21 cellular contexts compared by ENCODE assay signal in the genomic region with DNA sequence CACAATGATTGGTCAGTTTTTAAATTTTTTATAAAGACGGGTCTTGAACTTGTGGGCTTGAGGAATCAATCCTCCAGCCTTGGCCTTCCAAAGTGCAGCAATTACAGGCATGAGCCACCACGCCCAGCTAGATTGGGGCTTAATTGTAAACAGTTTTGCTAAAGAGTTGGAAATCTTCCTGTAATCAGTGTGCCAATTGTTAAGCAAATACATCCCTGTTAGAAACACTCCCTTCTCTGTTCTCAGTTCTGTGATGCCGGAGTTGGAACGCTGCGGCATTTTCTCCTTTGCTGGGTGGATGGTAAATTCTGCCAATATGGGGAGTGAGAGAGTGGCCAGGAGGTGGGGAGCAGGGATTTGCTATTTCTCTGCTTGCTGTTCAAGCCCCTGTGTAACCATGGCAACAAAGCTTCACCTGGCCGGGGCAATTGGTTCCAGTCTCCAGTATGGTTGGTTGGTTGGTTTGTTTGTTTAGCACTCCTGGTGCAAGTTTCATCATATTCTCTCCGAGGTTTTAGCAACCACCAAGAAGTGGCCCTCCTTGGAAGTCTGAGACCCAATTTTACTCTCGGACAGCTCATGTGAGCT. TPM values are rescaled to one million over a fixed set of nuclear protein-coding genes. Genes with fewer than 3 reads are reported as not detected.
A peak's percentile ranks its signal among the peaks of the same experiment; 100 is the strongest.
DNase-seq lines count a peak whose midpoint lies in the region; ATAC-seq, FAIRE-seq and TF ChIP-seq lines count a peak whose summit lies in the region.
"Had no signal": no experiment of that assay in that cellular context is flagged by ENCODE, and none has a peak within 500 bp of the region (broad histone marks: within the 10 kb centered on the region; RNA-seq: fewer than 3 reads in every experiment).

No MANE protein-coding gene starts in this region.

- H3F3A ChIP-seq in neural progenitor cell (ENCODE audit: low read depth) = peaks cover 6% of the 10 kb centered on the region

- DNase-seq in DMS79 (lab: John Stamatoyannopoulos, UW) = peak; percentile 57
- peak; percentile 60 for DNase-seq in NCI-H1105 (lab: John Stamatoyannopoulos, UW)
- DNase-seq in K562 (ENCODE audit: extremely low read depth in 1 of 4, low spot score in 3 of 4) = no peak
- peak; percentile 15 for DNase-seq in neural progenitor cell (ENCODE audit: low spot score)
- no peak for DNase-seq in activated CD8-positive, alpha-beta memory T cell treated with anti-CD3 and anti-CD28 coated beads for 24 hours
- DNase-seq in NCI-H2171 treated with DMSO at 0.1 percent for 48 hours (lab: John Stamatoyannopoulos, UW) = no peak
- DNase-seq: activated CD4-positive, alpha-beta T cell treated with anti-CD3 and anti-CD28 coated beads for 48 hours; caudate nucleus; CD4-positive, CD25-positive, alpha-beta regulatory T cell; Kasumi-1; midbrain; stimulated activated CD4-positive, alpha-beta T cell treated with anti-CD3 and anti-CD28 coated beads, Interleukin-2, amount 100 ng/mL, for 24 hours had no signal

- H3K36me3 ChIP-seq in K562 (ENCODE audit: control insufficient read depth, insufficient read depth, low read length) (no peaks in the 10 kb centered on the region), neural progenitor cell (no peaks in the 10 kb centered on the region)
- H3K36me3 ChIP-seq: ascending aorta had no signal

- no peak overlapping the region for H2AFZ ChIP-seq in K562 (ENCODE audit: low read depth, low read length)
- H2AFZ ChIP-seq in neural progenitor cell (replicated peaks) = no peak overlapping the region

- no peak for TF ChIP-seq EP300 in K562 (IDR thresholded peaks at IDR 0.05; ENCODE audit: low read length)

- H3K4me2 ChIP-seq in K562 (ENCODE audit: insufficient read depth, low read length) = no peak overlapping the region
- H3K4me2 ChIP-seq in neural progenitor cell = no peak overlapping the region

- peak overlapping the region; percentile 28 for H3K27ac Mint-ChIP-seq in neural progenitor cell
- H3K27ac Mint-ChIP-seq in activated T-helper 17 cell treated with anti-CD3 and anti-CD28 coated beads, Interleukin-2, amount 50 U/mL, for 72 hours = no peak overlapping the region
- H3K27ac Mint-ChIP-seq: activated naive CD8-positive, alpha-beta T cell; activated T-helper 1 cell treated with anti-CD3 and anti-CD28 coated beads, Interleukin-12 subunit alpha, Interleukin-12 subunit beta, Interleukin-2, Interleukin-4 antibody, amounts not matched to agents 30 ng/mL and 10 ng/mL and 1 ng/mL, durations not matched to agents 14 hours and 24 hours and 36 hours; CD4-positive, CD25-positive, alpha-beta regulatory T cell; dendritic cell treated with granulocyte-macrophage colony-stimulating factor and Interleukin-4, amounts not matched to agents 40 ng/mL and 50 ng/mL, for 4 days; nephron; stimulated activated effector memory CD8-positive, alpha-beta T cell treated with anti-CD3 and anti-CD28 coated beads, Interleukin-12 subunit alpha, Interleukin-12 subunit beta, amount 100 ng/mL, for 72 hours had no signal

- no peak for ATAC-seq in K562
- no peak for ATAC-seq in activated T-helper 17 cell treated with anti-CD3 and anti-CD28 coated beads, Interleukin-2, amount 50 U/mL, for 72 hours (replicated peaks)
- ATAC-seq: stimulated activated effector memory CD8-positive, alpha-beta T cell treated with anti-CD3 and anti-CD28 coated beads, Interleukin-12 subunit alpha, Interleukin-12 subunit beta, amount 100 ng/mL, for 72 hours had no signal

- H3K79me2 ChIP-seq in K562 (ENCODE audit: control insufficient read depth, insufficient read depth, low read length) (no peaks in the 10 kb centered on the region), neural progenitor cell (ENCODE audit: low read depth) (no peaks in the 10 kb centered on the region)

- no peak for TF ChIP-seq POLR2A in K562 (conservative IDR thresholded peaks at IDR 0.05)

- no TSS peak for BruUV-seq in K562 (replicated peaks; lab: Mats Ljungman, UMichigan)

- H3K9ac ChIP-seq in K562 (ENCODE audit: insufficient read depth in 1 of 2, low read depth in 2 of 2, low read length in 2 of 2) = no peak overlapping the region
- H3K9ac ChIP-seq in neural progenitor cell = no peak overlapping the region

- H3K9me3 ChIP-seq in K562 (replicated peaks; ENCODE audit: control insufficient read depth, insufficient read depth, low read depth, low read length) (no peaks in the 10 kb centered on the region), neural progenitor cell (ENCODE audit: low read depth) (no peaks in the 10 kb centered on the region)
- H3K9me3 ChIP-seq: ascending aorta had no signal

- H3K9me1 ChIP-seq in K562 (ENCODE audit: control insufficient read depth, insufficient read depth, low read length) = no peaks in the 10 kb centered on the region

- in situ Hi-C loops in K562 (cut with MboI) = no loop called here

- no peak overlapping the region for H3K4me3 ChIP-seq in K562
- no peak overlapping the region for H3K4me3 ChIP-seq in neural progenitor cell
- H3K4me3 ChIP-seq: ascending aorta had no signal

- H3K4me1 ChIP-seq in K562 (replicated peaks in 1 of 2; ENCODE audit: control insufficient read depth in 2 of 2, insufficient read depth in 2 of 2, low read length in 2 of 2) (peaks cover 0 to 8% of the 10 kb centered on the region in 2 experiments; a peak in 2 of 5 replicates), neural progenitor cell (no peaks in the 10 kb centered on the region)

- FAIRE-seq in K562 (lab: Jason Lieb, UNC) = no peak

- H3K27ac ChIP-seq in K562 (ENCODE audit: extremely low read depth, low read depth, low read length) = no peak overlapping the region
- H3K27ac ChIP-seq in neural progenitor cell = no peak overlapping the region
- H3K27ac ChIP-seq: ascending aorta had no signal

- H3K4me1 Mint-ChIP-seq in neural progenitor cell = peaks cover 12% of the 10 kb centered on the region
- peaks cover 16% of the 10 kb centered on the region for H3K4me1 Mint-ChIP-seq in activated T-helper 17 cell treated with anti-CD3 and anti-CD28 coated beads, Interleukin-2, amount 50 U/mL, for 72 hours

- POLR2A ChIA-PET in K562 (lab: Yijun Ruan, JAX) = no interaction called here

- TF ChIP-seq RAD21 in K562 (CRISPR knock-in tag; conservative IDR thresholded peaks at IDR 0.05 in 1 of 2, IDR thresholded peaks at IDR 0.05 in 1 of 2) = no peak

- H3K27me3 ChIP-seq in K562 (ENCODE audit: control insufficient read depth in 2 of 2, insufficient read depth in 2 of 2, low read length in 2 of 2) (peaks cover 5 to 12% of the 10 kb centered on the region in 2 experiments; a peak in 1 of 5 replicates), neural progenitor cell (no peaks in the 10 kb centered on the region)
- H3K27me3 ChIP-seq: ascending aorta had no signal

- H3K9me3 Mint-ChIP-seq in neural progenitor cell = no peaks in the 10 kb centered on the region
- H3K9me3 Mint-ChIP-seq in activated T-helper 17 cell treated with anti-CD3 and anti-CD28 coated beads, Interleukin-2, amount 50 U/mL, for 72 hours = no peaks in the 10 kb centered on the region
- H3K9me3 Mint-ChIP-seq: CD4-positive, CD25-positive, alpha-beta regulatory T cell; dendritic cell treated with granulocyte-macrophage colony-stimulating factor and Interleukin-4, amounts not matched to agents 40 ng/mL and 50 ng/mL, for 4 days; nephron; stimulated activated effector memory CD8-positive, alpha-beta T cell treated with anti-CD3 and anti-CD28 coated beads, Interleukin-12 subunit alpha, Interleukin-12 subunit beta, amount 100 ng/mL, for 72 hours had no signal

- no peaks in the 10 kb centered on the region for H3K36me3 Mint-ChIP-seq in neural progenitor cell
- peaks cover 6% of the 10 kb centered on the region for H3K36me3 Mint-ChIP-seq in activated T-helper 17 cell treated with anti-CD3 and anti-CD28 coated beads, Interleukin-2, amount 50 U/mL, for 72 hours (ENCODE audit: low read depth)
- H3K36me3 Mint-ChIP-seq: CD4-positive, CD25-positive, alpha-beta regulatory T cell had no signal

- intact Hi-C loops in K562 (cut with micrococcal nuclease) = no loop called here

- TF ChIP-seq CTCF in K562 (IDR thresholded peaks at IDR 0.05 in 2 of 3, conservative IDR thresholded peaks at IDR 0.05 in 1 of 3; ENCODE audit: insufficient read depth in 2 of 3, low read depth in 1 of 3, low read length in 3 of 3) (no peak), neural progenitor cell (IDR thresholded peaks at IDR 0.05) (no peak)

- H4K20me1 ChIP-seq in K562 (replicated peaks; ENCODE audit: control insufficient read depth, insufficient read depth, low read length) (no peaks in the 10 kb centered on the region), neural progenitor cell (ENCODE audit: low read depth) (no peaks in the 10 kb centered on the region)

- no peak overlapping the region for H3K4me3 Mint-ChIP-seq in neural progenitor cell
- H3K4me3 Mint-ChIP-seq in activated T-helper 17 cell treated with anti-CD3 and anti-CD28 coated beads, Interleukin-2, amount 50 U/mL, for 72 hours = no peak overlapping the region
- H3K4me3 Mint-ChIP-seq: activated naive CD8-positive, alpha-beta T cell; activated T-helper 1 cell treated with anti-CD3 and anti-CD28 coated beads, Interleukin-12 subunit alpha, Interleukin-12 subunit beta, Interleukin-2, Interleukin-4 antibody, amounts not matched to agents 30 ng/mL and 10 ng/mL and 1 ng/mL, durations not matched to agents 14 hours and 24 hours and 36 hours; dendritic cell treated with granulocyte-macrophage colony-stimulating factor and Interleukin-4, amounts not matched to agents 40 ng/mL and 50 ng/mL, for 4 days; nephron; stimulated activated effector memory CD8-positive, alpha-beta T cell treated with anti-CD3 and anti-CD28 coated beads, Interleukin-12 subunit alpha, Interleukin-12 subunit beta, amount 100 ng/mL, for 72 hours had no signal

- 1% methylated on average over 8 of the region's 8 CpGs for WGBS in K562 (ENCODE audit: insufficient coverage, low coverage, missing lambda C conversion rate)

- H3K27me3 Mint-ChIP-seq in neural progenitor cell (ENCODE audit: insufficient read depth, low read depth) = peaks cover 2% of the 10 kb centered on the region
- H3K27me3 Mint-ChIP-seq in activated T-helper 17 cell treated with anti-CD3 and anti-CD28 coated beads, Interleukin-2, amount 50 U/mL, for 72 hours = peaks cover 3% of the 10 kb centered on the region
- H3K27me3 Mint-ChIP-seq: activated naive CD8-positive, alpha-beta T cell had no signal

- CTCF ChIA-PET in K562 (lab: Yijun Ruan, JAX; ENCODE audit: low intra/inter-chr PET ratio) = no interaction called here

RNA-seq across cellular contexts. Expression of gene SPATA4, which starts 3.0 kb away (rescaled TPM):
- not detected in 2 replicates for total RNA-seq in K562 (2011; cell fraction: chromatin; rRNA removed; ENCODE audit: low replicate concordance)
- not detected in 2 replicates for total RNA-seq in K562 (2011; cell fraction: nucleolus; rRNA removed)
- total RNA-seq in K562 (2011; cell fraction: nucleoplasm; rRNA removed) = not detected in 2 replicates
- not detected in 2 replicates for total RNA-seq in K562 (2014; rRNA removed)
- total RNA-seq in K562 (2014; rRNA removed; fragmentation: Illumina TruSeq; extraction: Trizol) = not detected in 2 replicates
- not detected in 2 replicates for total RNA-seq in K562 (2015; rRNA removed; fragmentation: Illumina TruSeq; extraction: Trizol)
- total RNA-seq in K562 (2021) = not detected in 2 replicates
- polyA plus RNA-seq in K562 (2011; rRNA removed) = not detected in 2 replicates
- not detected in 2 replicates for polyA plus RNA-seq in K562 (2011; cell fraction: cytosol; rRNA removed)
- not detected in 2 replicates for polyA plus RNA-seq in K562 (2011; cell fraction: nucleus; rRNA removed)
- polyA plus RNA-seq in K562 (2012) = not detected in 2 replicates
- polyA plus RNA-seq in K562 (2014; fragmentation: Illumina TruSeq; extraction: Trizol) = not detected in 2 replicates
- not detected for polyA plus RNA-seq in K562 (2014; fragmentation: Nextera tagmentation; extraction: Ambion mirVana)
- not detected in 2 replicates for polyA plus RNA-seq in K562 (2014; rRNA removed)
- not detected in 2 replicates for polyA minus RNA-seq in K562 (2011; rRNA and poly(A)+ RNA removed)
- polyA minus RNA-seq in K562 (2011; cell fraction: cytosol; rRNA and poly(A)+ RNA removed) = not detected in 2 replicates
- polyA minus RNA-seq in K562 (2011; cell fraction: nucleus; rRNA and poly(A)+ RNA removed) = not detected in 2 replicates
- total RNA-seq in neural progenitor cell (ENCODE audit: low replicate concordance) = 0.09 TPM in 1 of 2 replicates, not detected in the other
- total RNA-seq in activated T-helper 17 cell treated with anti-CD3 and anti-CD28 coated beads, Interleukin-2, amount 50 U/mL, for 72 hours = not detected
- total RNA-seq: activated T-helper 1 cell treated with anti-CD3 and anti-CD28 coated beads, Interleukin-12 subunit alpha, Interleukin-12 subunit beta, Interleukin-2, Interleukin-4 antibody, amounts not matched to agents 30 ng/mL and 10 ng/mL and 1 ng/mL, durations not matched to agents 14 hours and 24 hours and 36 hours; ascending aorta; CD4-positive, CD25-positive, alpha-beta regulatory T cell; SK-MEL-5; T-helper 1 cell treated with Interleukin-12 subunit alpha and Interleukin-12 subunit beta and Interleukin-4 antibody, amounts not matched to agents 30 ng/mL and 1 ng/mL, for 36 hours had no signal
- polyA plus RNA-seq: CD4-positive, CD25-positive, alpha-beta regulatory T cell had no signal

Comparison
In these comparisons a context has a peak if more than half of its experiments do, and no peak if none do; other contexts are left out.
1. DNase-seq: peak in DMS79 (single experiment), NCI-H1105 (single experiment) and neural progenitor cell (single experiment); none in K562 (0 of 4), activated CD8-positive, alpha-beta memory T cell treated with anti-CD3 and anti-CD28 coated beads for 24 hours (single experiment) and NCI-H2171 treated with DMSO at 0.1 percent for 48 hours (single experiment).